8 cellular contexts compared by ENCODE assay signal in genomic region chr12:54216580-54217308, GRCh38. TPM values are rescaled to one million over a fixed set of nuclear protein-coding genes. Genes with fewer than 3 reads are reported as not detected.
DNase-seq lines count a peak whose midpoint lies in the region; ATAC-seq, FAIRE-seq and TF ChIP-seq lines count a peak whose summit lies in the region.

No MANE protein-coding gene starts in this region.

- H2AFZ ChIP-seq in trophoblast cell (ENCODE audit: insufficient read depth, low read length, poor library complexity), result no peak overlapping the region

- H3K14ac ChIP-seq in trophoblast cell (ENCODE audit: low read length), result no peak overlapping the region

- H3K18ac ChIP-seq in trophoblast cell (ENCODE audit: low read length), result no peak overlapping the region

- H3K9me3 ChIP-seq in A549 (no peaks in the 10 kb centered on the region), cardiac muscle cell (ENCODE audit: low read depth) (no peaks in the 10 kb centered on the region), trophoblast cell (ENCODE audit: insufficient read depth, low read depth, low read length) (no peaks in the 10 kb centered on the region), tibial artery (no peaks in the 10 kb centered on the region)

- H3K27ac ChIP-seq in A549, result peak overlapping the region; percentile 52 to 82
- no peak overlapping the region for H3K27ac ChIP-seq in cardiac muscle cell
- H3K27ac ChIP-seq in trophoblast cell (ENCODE audit: low read depth, low read length), result no peak overlapping the region
- H3K27ac ChIP-seq in tibial artery, result no peak overlapping the region

- H3K4ac ChIP-seq in trophoblast cell (ENCODE audit: low read depth, low read length), result no peak overlapping the region

- in situ Hi-C loops in GM18951 (cut with MboI; ENCODE audit: low sequenced_read_pairs, unreplicated experiment), result no loop called here

- WGBS in A549 (ENCODE audit: missing lambda C conversion rate), result 13% methylated on average over 25 of the region's 29 CpGs
- WGBS in trophoblast cell (ENCODE audit: extremely low coverage, insufficient coverage, insufficient read length), result no CpG with 5 or more reads among the region's 29 CpGs

- peak overlapping the region; percentile 35 for H3K4me3 ChIP-seq in A549
- peak overlapping the region; percentile 12 for H3K4me3 ChIP-seq in cardiac muscle cell
- H3K4me3 ChIP-seq in trophoblast cell (ENCODE audit: low read depth, low read length), result no peak overlapping the region
- H3K4me3 ChIP-seq in tibial artery, result peak overlapping the region; percentile 15 to 44

- TF ChIP-seq CTCF in A549 (IDR thresholded peaks at IDR 0.05) (peak; percentile 73), cardiac muscle cell (IDR thresholded peaks at IDR 0.05; ENCODE audit: low read depth, low read length) (peak; percentile 81), tibial artery (IDR thresholded peaks at IDR 0.05) (peak; percentile 67 to 79)

- no peak overlapping the region for H3K9ac ChIP-seq in trophoblast cell (ENCODE audit: low read length)

- no peaks in the 10 kb centered on the region for H3K36me3 ChIP-seq in cardiac muscle cell
- no peaks in the 10 kb centered on the region for H3K36me3 ChIP-seq in trophoblast cell (ENCODE audit: control insufficient read depth in 1 of 2, insufficient read depth in 2 of 2, low read length in 2 of 2)
- no peaks in the 10 kb centered on the region for H3K36me3 ChIP-seq in tibial artery

- TF ChIP-seq EP300 in A549 (IDR thresholded peaks at IDR 0.05), result no peak

- H3K79me2 ChIP-seq in trophoblast cell (ENCODE audit: control insufficient read depth, insufficient read depth, low read length, poor library complexity), result no peaks in the 10 kb centered on the region

- ATAC-seq in A549, result peak; percentile 55 to 68
- peak; percentile 61 for ATAC-seq in SK-N-SH treated with all-trans-retinoic acid at 6 μM for 48 hours

- intact Hi-C loops in tibial artery (cut with DNase I; ENCODE audit: low total_unique reads), result no loop called here

- POLR2A ChIA-PET in A549 (lab: Yijun Ruan, JAX), result interaction anchor here (1.6 kb wide), 1 partner anchor 64 kb away, joined by 4 read pairs; the partner anchor contains the start of gene HNRNPA1

- peak; percentile 76 to 81 for TF ChIP-seq RAD21 in A549 (conservative IDR thresholded peaks at IDR 0.05 in 1 of 2, IDR thresholded peaks at IDR 0.05 in 1 of 2)

- no peak overlapping the region for H2BK5ac ChIP-seq in trophoblast cell (ENCODE audit: low read depth, low read length, poor library complexity)

- no peaks in the 10 kb centered on the region for H3K79me1 ChIP-seq in trophoblast cell (ENCODE audit: low read length)

- peak overlapping the region; percentile 80 for H3K4me2 ChIP-seq in A549
- H3K4me2 ChIP-seq in trophoblast cell (ENCODE audit: low read length), result peak overlapping the region; percentile 60

- H3K27me3 ChIP-seq in cardiac muscle cell (peaks cover 35% of the 10 kb centered on the region), trophoblast cell (ENCODE audit: insufficient read depth, low read length) (peaks cover 11% of the 10 kb centered on the region), tibial artery (peaks cover 0 to 15% of the 10 kb centered on the region in 2 donors)

- DNase-seq in A549 (ENCODE audit: low read depth in 1 of 2, low spot score in 1 of 2) (peak; percentile 79 to 93), NCI-H1105 treated with DMSO at 0.1 percent for 48 hours (lab: John Stamatoyannopoulos, UW) (peak; percentile 75), cardiac muscle cell (ENCODE audit: low read depth in 1 of 2, low spot score in 1 of 2) (peak; percentile 78 to 92), trophoblast cell (peak; percentile 64 to 89), tibial artery (peak; percentile 63 to 80)
- peak; percentile 64 for DNase-seq in activated naive CD4-positive, alpha-beta T cell treated with anti-CD3 and anti-CD28 coated beads, Interleukin-2, amount 50 U/mL, for 16 hours

- TF ChIP-seq POLR2A in A549 (IDR thresholded peaks at IDR 0.05; ENCODE audit: low read length), result no peak
- peak; percentile 29 for TF ChIP-seq POLR2A in GM18951 (IDR thresholded peaks at IDR 0.05; ENCODE audit: extremely low read depth, insufficient read depth, insufficient read length)

- H2BK120ac ChIP-seq in trophoblast cell (ENCODE audit: insufficient read depth, low read length, poor library complexity), result no peak overlapping the region

- H2BK12ac ChIP-seq in trophoblast cell (ENCODE audit: low read length), result no peak overlapping the region

- H2AK5ac ChIP-seq in trophoblast cell (ENCODE audit: low read length), result no peak overlapping the region

- H4K91ac ChIP-seq in trophoblast cell (ENCODE audit: low read depth, low read length), result no peak overlapping the region

- no peak overlapping the region for H3K23ac ChIP-seq in trophoblast cell (ENCODE audit: low read length)

- no peak for FAIRE-seq in A549 (lab: Jason Lieb, UNC)

- H4K12ac ChIP-seq in trophoblast cell (ENCODE audit: low read depth, low read length), result peak overlapping the region; percentile 40

- H3K4me1 ChIP-seq in A549 (peaks cover 14% of the 10 kb centered on the region; the same call in 2 of the 3 replicates), cardiac muscle cell (ENCODE audit: low read depth) (peaks cover 7% of the 10 kb centered on the region), trophoblast cell (ENCODE audit: control insufficient read depth in 1 of 2, insufficient read depth in 2 of 2, low read length in 2 of 2) (peaks cover 12% of the 10 kb centered on the region in 2 experiments), tibial artery (peaks cover 0 to 40% (median 30%) of the 10 kb centered on the region in 4 donors)

- CTCF ChIA-PET in A549 (lab: Yijun Ruan, JAX), result interaction anchor here (0.5 to 5.1 kb wide), 32 partner anchors 9 to 515 kb away, joined by 3 to 113 read pairs (median 8); partner anchors contain the start of genes COPZ1, HOXC10, HOXC5 and HOXC8

- H4K8ac ChIP-seq in trophoblast cell (ENCODE audit: low read depth, low read length), result peak overlapping the region; percentile 79

TF ChIP-seq in A549, 52 proteins besides CTCF, POLR2A, EP300 and RAD21 (continues in another document):
- no peak for TF ChIP-seq RNF2 (IDR thresholded peaks at IDR 0.05; ENCODE audit: borderline replicate concordance, low read depth)
- peak; percentile 90; the same call in 1 of the 2 replicates for TF ChIP-seq E2F6 (IDR thresholded peaks at IDR 0.05; ENCODE audit: borderline replicate concordance, low read depth)
- TF ChIP-seq HOXA7 (CRISPR knock-in tag; IDR thresholded peaks at IDR 0.05), result no peak
- no peak for TF ChIP-seq PBX3 (IDR thresholded peaks at IDR 0.05)
- TF ChIP-seq TFCP2L1 (CRISPR knock-in tag; IDR thresholded peaks at IDR 0.05), result no peak

TF ChIP-seq in SK-N-SH treated with all-trans-retinoic acid at 6 μM for 48 hours, 23 proteins besides CTCF, POLR2A, EP300 and RAD21:
- TF ChIP-seq GLIS3 (CRISPR knock-in tag; IDR thresholded peaks at IDR 0.05), result no peak
- no peak for TF ChIP-seq ZNF565 (CRISPR knock-in tag; conservative IDR thresholded peaks at IDR 0.05; ENCODE audit: low read depth)

RNA-seq across cellular contexts. Expression of gene SMUG1, which starts 28.0 kb away (rescaled TPM):
- polyA plus RNA-seq in A549 (2011; rRNA removed) (34.8 and 40.7 TPM in 2 replicates), A549 (2017; fragmentation: RNase III; extraction: RNeasy Plus Mini Kit Qiagen cat#74134 plus additional on column Dnase treatment) (27.6 to 32.5 TPM (median 30.9 TPM) in 3 replicates), cardiac muscle cell (39.8 and 50.9 TPM in 2 replicates)
- 42.2 and 49.4 TPM in 2 replicates for polyA plus RNA-seq in A549 (2012; cell fraction: cytosol; rRNA removed)
- 40.3 and 42.2 TPM in 2 replicates for polyA plus RNA-seq in A549 (2012; cell fraction: nucleus; rRNA removed)
- polyA minus RNA-seq in A549 (2011; rRNA and poly(A)+ RNA removed), result 40.1 and 41.6 TPM in 2 replicates
- total RNA-seq in cardiac muscle cell, result 54.2 and 57.2 TPM in 2 replicates
- polyA plus RNA-seq in trophoblast cell (2013), result 19.5 and 20.5 TPM in 2 replicates

Comparison
In these comparisons a context has a peak if more than half of its experiments do, and no peak if none do; other contexts are left out.
1. H3K27ac ChIP-seq: peak in A549 (2 of 2); none in cardiac muscle cell (single experiment), trophoblast cell (single experiment) and tibial artery (0 of 2).
2. Peak in every context shown above with its lines, with median percentiles within 50 percentile points of each other: DNase-seq and CTCF ChIP-seq.